12 cellular contexts compared by ENCODE assay signal in the genomic region with DNA sequence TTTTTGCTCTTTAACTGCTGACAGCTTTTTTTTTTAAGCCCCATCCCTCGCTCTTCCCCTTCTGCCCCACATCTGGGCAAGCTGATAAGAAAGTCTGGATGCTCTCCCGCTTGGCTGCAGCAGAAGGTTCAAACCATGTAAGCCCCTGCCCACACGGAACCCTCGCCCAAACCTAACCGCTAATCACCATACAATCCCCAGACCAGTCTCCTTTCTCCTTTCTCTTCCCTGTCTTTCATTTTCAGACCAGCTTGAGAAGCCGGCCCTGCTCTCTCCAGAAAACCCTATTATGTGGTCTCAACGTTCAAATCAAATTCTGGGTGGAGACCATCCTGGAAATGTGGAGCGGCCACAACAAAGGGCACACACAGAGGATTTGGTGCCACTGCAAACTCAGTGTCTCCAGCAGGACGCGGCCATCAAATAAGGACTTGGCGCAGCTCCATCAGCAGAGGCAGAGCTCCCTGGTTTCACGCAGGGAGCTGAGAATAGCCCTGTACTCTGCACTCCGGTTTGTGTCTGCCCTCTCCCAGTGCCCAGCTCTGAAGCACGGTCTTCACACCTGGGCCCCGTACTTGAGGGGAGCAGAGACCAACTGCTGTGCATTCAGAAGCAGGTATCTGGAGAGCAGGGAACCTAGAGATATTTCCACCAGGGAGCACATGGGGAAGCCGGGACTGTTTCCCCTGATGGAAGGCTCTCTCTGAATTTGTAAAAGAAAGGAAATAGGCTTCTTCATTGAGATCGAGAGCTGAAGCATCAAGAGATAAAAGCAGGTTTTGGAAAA.
A peak's percentile ranks its signal among the peaks of the same experiment; 100 is the strongest.
DNase-seq lines count a peak whose midpoint lies in the region; ATAC-seq and TF ChIP-seq lines count a peak whose summit lies in the region.
"Had no signal": no experiment of that assay in that cellular context is flagged by ENCODE, and none has a peak within 500 bp of the region (broad histone marks: within the 10 kb centered on the region; RNA-seq: fewer than 3 reads in every experiment).

No MANE protein-coding gene starts in this region.

- no peak overlapping the region for H3K4me2 ChIP-seq in H9 (ENCODE audit: insufficient read depth, insufficient read length, low read length)

- H3K9me3 ChIP-seq in H9 (ENCODE audit: control insufficient read depth, low read depth, low read length) (no peaks in the 10 kb centered on the region), esophagus squamous epithelium (no peaks in the 10 kb centered on the region), gastrocnemius medialis (no peaks in the 10 kb centered on the region)

- in situ Hi-C loops in gastrocnemius medialis (cut with MboI; ENCODE audit: low sequenced_read_pairs in 4 of 4) = no loop called here

- H3K27me3 Mint-ChIP-seq in H9 (ENCODE audit: low read depth) = no peaks in the 10 kb centered on the region; the same call in none of the 2 replicates
- H3K27me3 Mint-ChIP-seq in progenitor cell of endocrine pancreas = peaks cover 5% of the 10 kb centered on the region

- H2BK5ac ChIP-seq in H9 (ENCODE audit: insufficient read length, low read length) = no peak overlapping the region

- H3K27ac Mint-ChIP-seq in H9 = peak overlapping the region in 2 of 3 experiments; percentile 27 to 56; a peak in 3 of 7 replicates
- no peak overlapping the region for H3K27ac Mint-ChIP-seq in progenitor cell of endocrine pancreas

- H4K20me1 ChIP-seq in H9 (ENCODE audit: control insufficient read depth, insufficient read depth, insufficient read length) = no peaks in the 10 kb centered on the region

- H3K79me2 ChIP-seq in H9 (ENCODE audit: insufficient read depth, low read length) = no peaks in the 10 kb centered on the region; the same call in 1 of the 2 replicates

- no peak overlapping the region for H3K4ac ChIP-seq in H9 (ENCODE audit: low read depth, low read length)

- no peak overlapping the region for H3K56ac ChIP-seq in H9 (ENCODE audit: insufficient read length, low read depth, low read length)

- H3K27ac ChIP-seq in H9 (ENCODE audit: insufficient read length, low read depth, low read length) (no peak overlapping the region), esophagus squamous epithelium (peak overlapping the region; percentile 9 to 89 (median 49)), gastrocnemius medialis (peak overlapping the region in 3 of 4 donors; percentile 67 to 70 (median 68))
- H3K27ac ChIP-seq: cardiac muscle cell, WERI-Rb-1 had no signal

- no peak overlapping the region for H3K14ac ChIP-seq in H9 (ENCODE audit: insufficient read depth, low read length)

- H4K5ac ChIP-seq in H9 (ENCODE audit: insufficient read length, low read depth, low read length) = no peak overlapping the region

- no peak overlapping the region for H2BK120ac ChIP-seq in H9 (ENCODE audit: low read depth, low read length, poor library complexity, severe bottlenecking)

- TF ChIP-seq CTCF in H9 (conservative IDR thresholded peaks at IDR 0.05) = no peak
- no peak for TF ChIP-seq CTCF in esophagus squamous epithelium (IDR thresholded peaks at IDR 0.05)
- no peak for TF ChIP-seq CTCF in gastrocnemius medialis (IDR thresholded peaks at IDR 0.05 in 4 of 5, conservative IDR thresholded peaks at IDR 0.05 in 1 of 5)
- TF ChIP-seq CTCF in progenitor cell of endocrine pancreas (IDR thresholded peaks at IDR 0.05; ENCODE audit: unreplicated experiment) = no peak

- H4K8ac ChIP-seq in H9 (replicated peaks; ENCODE audit: insufficient read length, low read depth, low read length) = no peak overlapping the region

- TF ChIP-seq POLR2A in esophagus squamous epithelium (IDR thresholded peaks at IDR 0.05) (no peak), gastrocnemius medialis (IDR thresholded peaks at IDR 0.05) (no peak)

- H3K23me2 ChIP-seq in H9 (ENCODE audit: insufficient read length, low read depth, low read length, poor library complexity, severe bottlenecking) = no peaks in the 10 kb centered on the region

- no peak overlapping the region for H2BK15ac ChIP-seq in H9 (ENCODE audit: low read depth, low read length)

- H3K4me3 Mint-ChIP-seq in H9 = no peak overlapping the region
- H3K4me3 Mint-ChIP-seq in progenitor cell of endocrine pancreas (ENCODE audit: low read depth) = no peak overlapping the region

- no CpG with 5 or more reads among the region's 17 CpGs for WGBS in H9 (ENCODE audit: extremely low coverage, insufficient read length, low lambda C conversion rate)
- WGBS in esophagus squamous epithelium, 2 donors = 65 to 68% methylated on average over 7 to 15 of the region's 17 CpGs

- H2AFZ ChIP-seq in H9 (ENCODE audit: low read length) = no peak overlapping the region

- ATAC-seq in gastrocnemius medialis = peak in 1 of 2 donors; percentile 49
- no peak for ATAC-seq in GM21423 (IDR thresholded peaks at IDR 0.05; ENCODE audit: unreplicated experiment)
- no peak for ATAC-seq in HG03520 (IDR thresholded peaks at IDR 0.05; ENCODE audit: unreplicated experiment)

- H2AK5ac ChIP-seq in H9 (ENCODE audit: insufficient read length, low read length) = no peak overlapping the region

- H3K36me3 ChIP-seq in esophagus squamous epithelium (no peaks in the 10 kb centered on the region), gastrocnemius medialis (no peaks in the 10 kb centered on the region)
- H3K36me3 ChIP-seq: cardiac muscle cell, WERI-Rb-1 had no signal

- H3K36me3 Mint-ChIP-seq in H9 (ENCODE audit: insufficient read depth in 1 of 3, low read depth in 3 of 3) (peaks cover 11 to 16% (median 13%) of the 10 kb centered on the region in 3 experiments), progenitor cell of endocrine pancreas (ENCODE audit: insufficient read depth) (peaks cover 7% of the 10 kb centered on the region)

- H3K9me3 Mint-ChIP-seq in H9 (no peaks in the 10 kb centered on the region), progenitor cell of endocrine pancreas (ENCODE audit: low read depth) (no peaks in the 10 kb centered on the region)

- H3K9ac ChIP-seq in H9 (ENCODE audit: extremely low read depth, insufficient read length, low read length) = no peak overlapping the region

- H2BK12ac ChIP-seq in H9 (ENCODE audit: insufficient read length, low read depth, low read length) = no peak overlapping the region

- no peaks in the 10 kb centered on the region for H3K79me1 ChIP-seq in H9 (ENCODE audit: insufficient read depth, low read depth, low read length, poor library complexity, severe bottlenecking)

- peaks cover 7% of the 10 kb centered on the region; the same call in 1 of the 2 replicates for H3K4me1 ChIP-seq in H9 (ENCODE audit: insufficient read depth, low read length)
- peaks cover 25 to 55% (median 33%) of the 10 kb centered on the region in 3 donors for H3K4me1 ChIP-seq in esophagus squamous epithelium
- H3K4me1 ChIP-seq in gastrocnemius medialis = peaks cover 0 to 36% of the 10 kb centered on the region in 2 donors

- H3K4me3 ChIP-seq in esophagus squamous epithelium = no peak overlapping the region
- H3K4me3 ChIP-seq in gastrocnemius medialis = no peak overlapping the region
- H3K4me3 ChIP-seq: cardiac muscle cell had no signal

- no peak overlapping the region for H4K91ac ChIP-seq in H9 (ENCODE audit: insufficient read length, low read depth, low read length)

- H3K27me3 ChIP-seq in H9 (ENCODE audit: insufficient read depth, low read length) (no peaks in the 10 kb centered on the region), esophagus squamous epithelium (no peaks in the 10 kb centered on the region), gastrocnemius medialis (no peaks in the 10 kb centered on the region)
- H3K27me3 ChIP-seq: cardiac muscle cell had no signal

- peaks cover 37% of the 10 kb centered on the region in 2 experiments for H3K4me1 Mint-ChIP-seq in H9
- no peaks in the 10 kb centered on the region for H3K4me1 Mint-ChIP-seq in progenitor cell of endocrine pancreas (ENCODE audit: low read depth)

- H2BK20ac ChIP-seq in H9 (ENCODE audit: low read depth, low read length, poor library complexity, severe bottlenecking) = no peak overlapping the region

- no peak overlapping the region for H3K23ac ChIP-seq in H9 (ENCODE audit: insufficient read length, low read depth, low read length)

- no peak overlapping the region for H3K18ac ChIP-seq in H9 (ENCODE audit: insufficient read length, low read depth, low read length)

- intact Hi-C loops in esophagus squamous epithelium (cut with DNase I) = no loop called here
- intact Hi-C loops in gastrocnemius medialis (cut with DNase I; ENCODE audit: low total_unique reads) = no loop called here

- no peak for DNase-seq in H9
- peak; percentile 64 for DNase-seq in NCI-H774 (lab: John Stamatoyannopoulos, UW)
- no peak for DNase-seq in esophagus squamous epithelium (lab: John Stamatoyannopoulos, UW)
- DNase-seq in gastrocnemius medialis = no peak
- DNase-seq in NCI-H524 treated with DMSO at 0.1 percent for 48 hours (lab: John Stamatoyannopoulos, UW) = no peak
- no peak for DNase-seq in progenitor cell of endocrine pancreas (ENCODE audit: low spot score, unreplicated experiment)
- DNase-seq: NCI-H1694; stimulated activated naive CD4-positive, alpha-beta T cell; WERI-Rb-1 had no signal

- H3T11ph ChIP-seq in H9 (ENCODE audit: low read length) = no peak overlapping the region
